21 cellular contexts compared by ENCODE assay signal in genomic region chr14:20486700-20487401, GRCh38. TPM values are rescaled to one million over a fixed set of nuclear protein-coding genes. Genes with fewer than 3 reads are reported as not detected.
DNase-seq lines count a peak whose midpoint lies in the region; ATAC-seq, FAIRE-seq and TF ChIP-seq lines count a peak whose summit lies in the region.
"Had no signal": no experiment of that assay in that cellular context is flagged by ENCODE, and none has a peak within 500 bp of the region (broad histone marks: within the 10 kb centered on the region; RNA-seq: fewer than 3 reads in every experiment).

No MANE protein-coding gene starts in this region.

- H3K4me1 Mint-ChIP-seq in T-helper 1 cell treated with Interleukin-12 subunit alpha and Interleukin-12 subunit beta and Interleukin-4 antibody, amounts not matched to agents 30 μg/mL and 1 μg/mL, for 36 hours (ENCODE audit: low read depth): peaks cover 40% of the 10 kb centered on the region
- peaks cover 76 to 93% (median 83%) of the 10 kb centered on the region in 3 donors for H3K4me1 Mint-ChIP-seq in T-cell

- TF ChIP-seq CTCF in hepatocyte (IDR thresholded peaks at IDR 0.05; ENCODE audit: poor library complexity): no peak
- no peak for TF ChIP-seq CTCF in esophagus squamous epithelium (IDR thresholded peaks at IDR 0.05)

- H3K27ac Mint-ChIP-seq in T-helper 1 cell treated with Interleukin-12 subunit alpha and Interleukin-12 subunit beta and Interleukin-4 antibody, amounts not matched to agents 30 μg/mL and 1 μg/mL, for 36 hours: peak overlapping the region; percentile 21
- peak overlapping the region; percentile 79 to 86 for H3K27ac Mint-ChIP-seq in T-cell

- H3K27me3 Mint-ChIP-seq in T-helper 1 cell treated with Interleukin-12 subunit alpha and Interleukin-12 subunit beta and Interleukin-4 antibody, amounts not matched to agents 30 μg/mL and 1 μg/mL, for 36 hours (ENCODE audit: low read depth): no peaks in the 10 kb centered on the region
- H3K27me3 Mint-ChIP-seq in T-cell: no peaks in the 10 kb centered on the region

- peak in 1 of 4 experiments; percentile 21 for ATAC-seq in T-cell (replicated peaks in 1 of 4)
- ATAC-seq: left cardiac atrium, pancreas had no signal

- H4K20me1 ChIP-seq in hepatocyte (ENCODE audit: insufficient read depth, poor library complexity, severe bottlenecking): no peaks in the 10 kb centered on the region

- H3K27me3 ChIP-seq in hepatocyte: no peaks in the 10 kb centered on the region
- no peaks in the 10 kb centered on the region for H3K27me3 ChIP-seq in esophagus squamous epithelium
- H3K27me3 ChIP-seq: adrenal gland, pancreas, tibial nerve had no signal

- H3K4me1 ChIP-seq in hepatocyte (ENCODE audit: insufficient read depth): no peaks in the 10 kb centered on the region
- peaks cover 0 to 43% (median 8%) of the 10 kb centered on the region in 3 donors for H3K4me1 ChIP-seq in esophagus squamous epithelium
- H3K4me1 ChIP-seq: adrenal gland, pancreas had no signal

- POLR2A ChIA-PET in T-cell (lab: Charles Lee): no interaction called here

- H3K36me3 ChIP-seq in hepatocyte (replicated peaks; ENCODE audit: insufficient read depth, low read depth) (no peaks in the 10 kb centered on the region), esophagus squamous epithelium (no peaks in the 10 kb centered on the region)
- H3K36me3 ChIP-seq: adrenal gland, pancreas, tibial nerve had no signal

- 86% methylated on average over 8 of the region's 8 CpGs for WGBS in hepatocyte (ENCODE audit: low lambda C conversion rate, missing lambda C conversion rate)
- 67 to 81% methylated on average over 8 of the region's 8 CpGs for WGBS in esophagus squamous epithelium, 2 donors

- peak overlapping the region; percentile 29 for H3K4me3 Mint-ChIP-seq in T-helper 1 cell treated with Interleukin-12 subunit alpha and Interleukin-12 subunit beta and Interleukin-4 antibody, amounts not matched to agents 30 μg/mL and 1 μg/mL, for 36 hours
- H3K4me3 Mint-ChIP-seq in T-cell: peak overlapping the region in 2 of 3 donors; percentile 25 to 61

- H3K9me3 Mint-ChIP-seq in T-helper 1 cell treated with Interleukin-12 subunit alpha and Interleukin-12 subunit beta and Interleukin-4 antibody, amounts not matched to agents 30 μg/mL and 1 μg/mL, for 36 hours: no peaks in the 10 kb centered on the region
- H3K9me3 Mint-ChIP-seq in T-cell: peaks cover 0 to 8% (median 0%) of the 10 kb centered on the region in 3 donors

- peaks cover 3% of the 10 kb centered on the region for H3K36me3 Mint-ChIP-seq in T-helper 1 cell treated with Interleukin-12 subunit alpha and Interleukin-12 subunit beta and Interleukin-4 antibody, amounts not matched to agents 30 μg/mL and 1 μg/mL, for 36 hours (ENCODE audit: low read depth)
- H3K36me3 Mint-ChIP-seq in T-cell: no peaks in the 10 kb centered on the region

- no peak overlapping the region for H3K4me3 ChIP-seq in hepatocyte
- H3K4me3 ChIP-seq in esophagus squamous epithelium: no peak overlapping the region
- H3K4me3 ChIP-seq: adrenal gland, pancreas, tibial nerve had no signal

- H3K9me2 ChIP-seq in hepatocyte (replicated peaks; ENCODE audit: insufficient read depth): no peaks in the 10 kb centered on the region

- CTCF ChIA-PET in T-cell (lab: Charles Lee): interaction anchor here (0.6 to 1.4 kb wide), 5 partner anchors 19 to 42 kb away, joined by 3 to 4 read pairs (median 3); partner anchors contain the start of gene PIP4P1 (in 1 of the 2)

- no peaks in the 10 kb centered on the region for H3K79me2 ChIP-seq in hepatocyte

- no peak overlapping the region for H3K4me2 ChIP-seq in hepatocyte

- intact Hi-C loops in esophagus squamous epithelium (cut with DNase I): no loop called here

- no peak for TF ChIP-seq POLR2A in GM12891 (IDR thresholded peaks at IDR 0.05; ENCODE audit: low read depth, low read length)
- TF ChIP-seq POLR2A in esophagus squamous epithelium (IDR thresholded peaks at IDR 0.05): no peak

- DNase-seq in T-helper 1 cell (no peak), GM12891 (ENCODE audit: insufficient read length, low spot score) (no peak), T-cell (no peak), medulla oblongata (ENCODE audit: extremely low spot score) (peak; percentile 7), NCI-H446 (lab: John Stamatoyannopoulos, UW) (no peak), hepatocyte (ENCODE audit: low spot score) (no peak), esophagus squamous epithelium (lab: John Stamatoyannopoulos, UW) (no peak)
- DNase-seq: adrenal gland; COR-L47; IMR-90; left cardiac atrium; NCI-H1417; NCI-H2227 treated with DMSO at 0.1 percent for 48 hours; pancreas; stimulated activated CD4-positive, alpha-beta T cell treated with anti-CD3 and anti-CD28 coated beads, Interleukin-4, amount 100 ng/mL, for 1 hour; stimulated activated CD8-positive, alpha-beta memory T cell treated with anti-CD3 and anti-CD28 coated beads, Interleukin-4, amount 100 ng/mL, for 48 hours had no signal

- H3K27ac ChIP-seq in hepatocyte (no peak overlapping the region), esophagus squamous epithelium (no peak overlapping the region)
- H3K27ac ChIP-seq: adrenal gland, pancreas, tibial nerve, VCaP had no signal

- H2AFZ ChIP-seq in hepatocyte: no peak overlapping the region

- peak; percentile 45 for FAIRE-seq in GM12891 (lab: Jason Lieb, UNC)

- H3K9me3 ChIP-seq in hepatocyte (ENCODE audit: low read depth): no peaks in the 10 kb centered on the region
- no peaks in the 10 kb centered on the region for H3K9me3 ChIP-seq in esophagus squamous epithelium
- H3K9me3 ChIP-seq: adrenal gland, pancreas, tibial nerve had no signal

TF ChIP-seq in GM12891, 5 proteins besides CTCF, POLR2A, EP300 and RAD21:
- no peak for TF ChIP-seq POU2F2 (IDR thresholded peaks at IDR 0.05; ENCODE audit: low read depth, low read length)
- TF ChIP-seq SPI1 (IDR thresholded peaks at IDR 0.05; ENCODE audit: low read depth, low read length): no peak; the same call in 1 of the 2 replicates
- TF ChIP-seq TAF1 (IDR thresholded peaks at IDR 0.05; ENCODE audit: low read depth, low read length): no peak
- no peak for TF ChIP-seq POLR2AphosphoS5 (IDR thresholded peaks at IDR 0.05; ENCODE audit: low read depth, low read length)
- TF ChIP-seq PAX5 (IDR thresholded peaks at IDR 0.05; ENCODE audit: insufficient read depth, low read length, severe bottlenecking): no peak
TF ChIP-seq in GM12891: peak in this region for 0.

RNA-seq across cellular contexts. Expression of gene PNP, which starts 17.6 kb away (rescaled TPM):
- 34.3 TPM for polyA plus RNA-seq in GM12891 (2012; ENCODE audit: low read depth, missing spikeins)
- total RNA-seq in T-cell: 10 to 100 TPM; 47.7 to 86.2 (median 77.9) TPM
- total RNA-seq in hepatocyte: 69.2 and 81.2 TPM in 2 replicates
- 51.0 and 60.4 TPM in 2 replicates for polyA plus RNA-seq in hepatocyte
- total RNA-seq in esophagus squamous epithelium: 100 to 1,000 TPM in 2 of 4 donors, 10 to 100 TPM in 2; 84.4 to 155 (median 104) TPM

RNA-seq across cellular contexts. Expression of gene RNASE10, which starts 18.5 kb away (rescaled TPM):
- polyA plus RNA-seq in GM12891 (2012; ENCODE audit: low read depth, missing spikeins): 0.13 TPM
- total RNA-seq in T-cell (1 to 10 TPM in 2 of 5 donors, under 1 TPM in 3; 0.36 to 1.2 (median 0.66) TPM), hepatocyte (not detected in 2 replicates), esophagus squamous epithelium (not detected)
- polyA plus RNA-seq in hepatocyte: 0.54 and 1.00 TPM in 2 replicates
- total RNA-seq: fibroblast of villous mesenchyme, IMR-90, SK-MEL-5 had no signal
- polyA plus RNA-seq: IMR-90 had no signal

RNA-seq across cellular contexts. Expression of gene PIP4P1, which starts 25.6 kb away (rescaled TPM):
- polyA plus RNA-seq in GM12891 (2012; ENCODE audit: low read depth, missing spikeins): 25.7 TPM
- total RNA-seq in T-cell: 10 to 100 TPM; 54.2 to 72.8 (median 57.5) TPM
- total RNA-seq in hepatocyte: 40.1 and 48.2 TPM in 2 replicates
- 85.0 and 85.9 TPM in 2 replicates for polyA plus RNA-seq in hepatocyte
- total RNA-seq in esophagus squamous epithelium: 10 to 100 TPM; 15.8 to 25.7 (median 19.1) TPM

RNA-seq across cellular contexts. Expression of gene APEX1, which starts 31.8 kb away (rescaled TPM):
- polyA plus RNA-seq in GM12891 (2012; ENCODE audit: low read depth, missing spikeins): 248 TPM
- 100 to 1,000 TPM in 4 of 5 donors, 10 to 100 TPM in 1; 92.9 to 142 (median 120) TPM for total RNA-seq in T-cell
- 56.5 and 84.2 TPM in 2 replicates for total RNA-seq in hepatocyte
- 147 and 148 TPM in 2 replicates for polyA plus RNA-seq in hepatocyte
- total RNA-seq in esophagus squamous epithelium: 100 to 1,000 TPM in 3 of 4 donors, 10 to 100 TPM in 1; 75.7 to 132 (median 115) TPM

RNA-seq across cellular contexts. Expression of gene OSGEP, which starts 32.2 kb away (rescaled TPM):
- polyA plus RNA-seq in GM12891 (2012; ENCODE audit: low read depth, missing spikeins): 30.6 TPM
- total RNA-seq in T-cell: 10 to 100 TPM; 56.4 to 80.2 (median 61.5) TPM
- 51.6 and 60.1 TPM in 2 replicates for total RNA-seq in hepatocyte
- 36.2 and 41.3 TPM in 2 replicates for polyA plus RNA-seq in hepatocyte
- total RNA-seq in esophagus squamous epithelium: 10 to 100 TPM; 22.3 to 41.6 (median 26.6) TPM
